20 cellular contexts compared by ENCODE assay signal in the genomic region with DNA sequence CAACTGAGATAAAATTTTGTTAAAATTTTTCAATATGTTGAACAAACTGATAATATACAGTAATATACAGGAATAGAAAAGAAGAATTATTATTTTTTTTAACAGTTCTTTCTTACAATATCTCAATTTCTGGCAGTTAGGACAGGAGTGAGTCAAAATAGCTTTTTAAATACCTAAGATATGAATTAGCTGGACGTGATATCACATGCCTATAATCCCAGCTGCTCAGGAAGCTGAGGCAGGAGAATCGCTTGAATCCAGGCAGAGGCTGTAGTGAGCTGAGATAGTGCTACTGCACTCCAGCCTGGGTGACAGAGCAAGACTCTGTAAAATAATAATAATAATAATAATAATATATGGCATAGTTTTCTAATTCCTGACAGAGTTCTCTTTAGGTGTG.
DNase-seq lines count a peak whose midpoint lies in the region; ATAC-seq and TF ChIP-seq lines count a peak whose summit lies in the region.
"Had no signal": no experiment of that assay in that cellular context is flagged by ENCODE, and none has a peak within 500 bp of the region (broad histone marks: within the 10 kb centered on the region; RNA-seq: fewer than 3 reads in every experiment).

No MANE protein-coding gene starts in this region.

- no peaks in the 10 kb centered on the region for H3K27me3 ChIP-seq in mammary epithelial cell (ENCODE audit: insufficient read depth, low read length)
- no peaks in the 10 kb centered on the region for H3K27me3 ChIP-seq in breast epithelium
- no peaks in the 10 kb centered on the region for H3K27me3 ChIP-seq in RWPE2 (ENCODE audit: insufficient read depth, poor library complexity, severe bottlenecking)
- no peaks in the 10 kb centered on the region for H3K27me3 ChIP-seq in heart left ventricle

- H3K79me2 ChIP-seq in mammary epithelial cell (ENCODE audit: insufficient read depth, low read length) = no peaks in the 10 kb centered on the region

- no peak overlapping the region for H3K4me3 ChIP-seq in mammary epithelial cell (replicated peaks in 1 of 3; ENCODE audit: insufficient read depth in 1 of 3, low read depth in 2 of 3, low read length in 3 of 3)
- no peak overlapping the region for H3K4me3 ChIP-seq in breast epithelium
- H3K4me3 ChIP-seq in RWPE2 (ENCODE audit: severe bottlenecking) = no peak overlapping the region
- H3K4me3 ChIP-seq in epithelial cell of esophagus (ENCODE audit: low read length) = no peak overlapping the region
- no peak overlapping the region for H3K4me3 ChIP-seq in retinal pigment epithelial cell (ENCODE audit: low read length)
- H3K4me3 ChIP-seq in heart left ventricle = no peak overlapping the region
- H3K4me3 ChIP-seq: A549 had no signal

- TF ChIP-seq CTCF in mammary epithelial cell (conservative IDR thresholded peaks at IDR 0.05 in 1 of 2, IDR thresholded peaks at IDR 0.05 in 1 of 2; ENCODE audit: extremely low read depth in 1 of 2, insufficient read depth in 1 of 2, low read depth in 1 of 2, low read length in 2 of 2) (no peak), breast epithelium (IDR thresholded peaks at IDR 0.05) (no peak), RWPE2 (IDR thresholded peaks at IDR 0.05; ENCODE audit: poor library complexity, severe bottlenecking) (no peak), epithelial cell of esophagus (IDR thresholded peaks at IDR 0.05; ENCODE audit: insufficient read depth, low read depth, low read length, missing control alignments) (no peak), retinal pigment epithelial cell (conservative IDR thresholded peaks at IDR 0.05; ENCODE audit: low read depth, low read length) (no peak), heart left ventricle (IDR thresholded peaks at IDR 0.05) (no peak)

- TF ChIP-seq POLR2A in breast epithelium (IDR thresholded peaks at IDR 0.05) (no peak), heart left ventricle (IDR thresholded peaks at IDR 0.05) (no peak)

- no peak overlapping the region for H3K9ac ChIP-seq in mammary epithelial cell (ENCODE audit: insufficient read depth, low read length)

- intact Hi-C loops in mammary epithelial cell (cut with micrococcal nuclease) = no loop called here
- intact Hi-C loops in breast epithelium (cut with DNase I; ENCODE audit: low total_unique reads) = no loop called here
- intact Hi-C loops in heart left ventricle (cut with DNase I) = no loop called here

- H3K4me2 ChIP-seq in mammary epithelial cell (ENCODE audit: insufficient read depth, low read depth, low read length) = no peak overlapping the region
- H3K4me2 ChIP-seq: A549 had no signal

- peak; percentile 36 for DNase-seq in mammary epithelial cell
- DNase-seq in breast epithelium (ENCODE audit: low spot score in 2 of 2) = no peak
- DNase-seq in RWPE2 (ENCODE audit: low spot score) = no peak
- peak; percentile 66 for DNase-seq in epithelial cell of esophagus (ENCODE audit: low read depth)
- DNase-seq in retinal pigment epithelial cell (ENCODE audit: low read depth) = peak; percentile 5
- no peak for DNase-seq in heart left ventricle
- no peak for DNase-seq in glomerular visceral epithelial cell (ENCODE audit: extremely low spot score)
- DNase-seq: AML-193; Calu3; CD8-positive, alpha-beta T cell; DMS79 treated with DMSO at 0.1 percent for 48 hours; GF-D8; GOT3; H7; HFFc6 had no signal

- dilution Hi-C loops in mammary epithelial cell (cut with HindIII; ENCODE audit: low sequenced_read_pairs) = no loop called here

- H3K27ac ChIP-seq in mammary epithelial cell (ENCODE audit: insufficient read depth, low read depth, low read length) = no peak overlapping the region
- H3K27ac ChIP-seq in breast epithelium = no peak overlapping the region
- no peak overlapping the region for H3K27ac ChIP-seq in RWPE2 (ENCODE audit: poor library complexity, severe bottlenecking)
- H3K27ac ChIP-seq in heart left ventricle = no peak overlapping the region
- H3K27ac ChIP-seq: 22Rv1, A549, C4-2B had no signal

- H3K9me3 ChIP-seq in mammary epithelial cell (replicated peaks; ENCODE audit: insufficient read depth, low read length) (no peaks in the 10 kb centered on the region), breast epithelium (no peaks in the 10 kb centered on the region), RWPE2 (ENCODE audit: severe bottlenecking) (no peaks in the 10 kb centered on the region), heart left ventricle (no peaks in the 10 kb centered on the region)
- H3K9me3 ChIP-seq: A549 had no signal

- no peaks in the 10 kb centered on the region for H3K36me3 ChIP-seq in mammary epithelial cell (ENCODE audit: insufficient read depth, low read length)
- no peaks in the 10 kb centered on the region for H3K36me3 ChIP-seq in breast epithelium
- H3K36me3 ChIP-seq in RWPE2 (ENCODE audit: low read depth) = no peaks in the 10 kb centered on the region
- no peaks in the 10 kb centered on the region for H3K36me3 ChIP-seq in heart left ventricle

- in situ Hi-C loops in mammary epithelial cell (cut with MboI; ENCODE audit: low sequenced_read_pairs in 2 of 2) = no loop called here

- CTCF ChIA-PET in mammary epithelial cell (lab: Charles Lee; ENCODE audit: low non-redundant PET) = interaction anchor here (0.8 kb wide), 1 partner anchor 15 kb away, joined by 8 read pairs; no protein-coding TSS in a partner anchor

- H3K4me1 ChIP-seq in mammary epithelial cell (ENCODE audit: insufficient read depth, low read length) = peaks cover 7% of the 10 kb centered on the region
- H3K4me1 ChIP-seq in breast epithelium = no peaks in the 10 kb centered on the region
- peaks cover 6% of the 10 kb centered on the region for H3K4me1 ChIP-seq in RWPE2 (ENCODE audit: insufficient read depth, poor library complexity, severe bottlenecking)
- H3K4me1 ChIP-seq in heart left ventricle = no peaks in the 10 kb centered on the region
- H3K4me1 ChIP-seq: A549 had no signal

- H2AFZ ChIP-seq in mammary epithelial cell (ENCODE audit: low read depth, low read length) = no peak overlapping the region

- ATAC-seq in RWPE2 (ENCODE audit: low read depth) (peak; percentile 80), GM18870 (IDR thresholded peaks at IDR 0.05; ENCODE audit: unreplicated experiment) (no peak), heart left ventricle (no peak)
- ATAC-seq: A549; CD8-positive, alpha-beta T cell; HCT116 had no signal

- no TSS peak for BruUV-seq in mammary epithelial cell (replicated peaks; lab: Mats Ljungman, UMichigan)

- H4K20me1 ChIP-seq in mammary epithelial cell (ENCODE audit: insufficient read depth, low read length) = no peaks in the 10 kb centered on the region

- WGBS in mammary epithelial cell (ENCODE audit: low coverage, missing lambda C conversion rate) = 18% methylated on average over 2 of the region's 2 CpGs
- WGBS in heart left ventricle, 4 donors = 39 to 64% (median 51%) methylated on average over 2 of the region's 2 CpGs

Comparison
In these comparisons a context has a peak if more than half of its experiments do, and no peak if none do; other contexts are left out.
1. DNase-seq: peak in mammary epithelial cell (single experiment), epithelial cell of esophagus (single experiment) and retinal pigment epithelial cell (single experiment); none in breast epithelium (0 of 2), RWPE2 (single experiment), heart left ventricle (0 of 5) and glomerular visceral epithelial cell (single experiment).